Comparison of ENCODE assay signal across 20 cellular contexts in the genomic region with DNA sequence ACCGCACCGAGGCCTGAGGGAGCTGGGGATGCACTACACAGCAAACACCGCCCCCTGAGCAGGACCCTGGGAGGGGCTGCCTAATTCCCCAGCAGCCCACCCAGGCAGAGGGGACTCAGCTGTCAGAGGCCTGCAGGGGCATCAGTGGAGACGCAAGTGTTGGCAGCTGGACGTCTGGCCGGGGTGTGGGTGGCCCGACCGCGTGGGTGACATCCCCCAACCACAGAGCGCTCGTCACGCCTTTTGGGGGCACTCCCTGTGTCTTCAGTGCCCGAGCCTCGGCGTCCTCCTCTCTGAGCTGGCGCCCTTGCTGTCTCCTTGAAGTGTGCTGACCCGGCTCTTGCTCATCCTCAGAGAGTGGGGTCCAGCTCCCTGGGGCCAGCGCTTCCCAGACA.
"Had no signal": no experiment of that assay in that cellular context is flagged by ENCODE, and none has a peak within 500 bp of the region (broad histone marks: within the 10 kb centered on the region; RNA-seq: fewer than 3 reads in every experiment).

No MANE protein-coding gene starts in this region.

- H3K36me3 ChIP-seq: adrenal gland, left lung, ovary, right lobe of liver, thyroid gland had no signal

- H3K4me3 Mint-ChIP-seq: activated CD4-positive, alpha-beta memory T cell treated with anti-CD3 and anti-CD28 coated beads for 36 hours; activated CD4-positive, alpha-beta T cell treated with anti-CD3 and anti-CD28 coated beads for 36 hours; activated T-cell treated with anti-CD3 and anti-CD28 coated beads, Interleukin-2, amount 50 U/mL, for 72 hours; effector memory CD8-positive, alpha-beta T cell; stimulated activated naive B cell treated with anti-CD40 and anti-IgM and Interleukin-4, amounts not matched to agents 10 μg/mL and 1 μg/mL and 100 μg/mL, for 72 hours had no signal

- H3K4me1 Mint-ChIP-seq: activated CD4-positive, alpha-beta T cell treated with anti-CD3 and anti-CD28 coated beads for 36 hours had no signal

- H3K27me3 ChIP-seq: ovary, right lobe of liver, thyroid gland had no signal

- ATAC-seq: activated CD4-positive, alpha-beta T cell treated with anti-CD3 and anti-CD28 coated beads for 36 hours; activated T-cell treated with anti-CD3 and anti-CD28 coated beads, Interleukin-2, amount 50 U/mL, for 72 hours; effector memory CD8-positive, alpha-beta T cell; left lung; psoas muscle; stimulated activated naive B cell treated with anti-CD40 and anti-IgM and Interleukin-4, amounts not matched to agents 10 μg/mL and 1 μg/mL and 100 μg/mL, for 72 hours had no signal

- H3K27ac ChIP-seq: adrenal gland, left lung, ovary, psoas muscle, right lobe of liver, thyroid gland had no signal

- H3K9me3 ChIP-seq: adrenal gland, left lung, ovary, psoas muscle, right lobe of liver, thyroid gland had no signal

- H3K9me3 Mint-ChIP-seq: activated CD4-positive, alpha-beta memory T cell treated with anti-CD3 and anti-CD28 coated beads for 36 hours; activated naive CD4-positive, alpha-beta T cell treated with anti-CD3 and anti-CD28 coated beads, Interleukin-2, amount 50 U/mL, for 72 hours; activated T-cell treated with anti-CD3 and anti-CD28 coated beads, Interleukin-2, amount 50 U/mL, for 72 hours; effector memory CD8-positive, alpha-beta T cell; stimulated activated naive B cell treated with anti-CD40 and anti-IgM and Interleukin-4, amounts not matched to agents 10 μg/mL and 1 μg/mL and 100 μg/mL, for 72 hours had no signal

- H3K4me3 ChIP-seq: adrenal gland, left lung, ovary, psoas muscle, right lobe of liver, thyroid gland had no signal

- H3K36me3 Mint-ChIP-seq: activated CD4-positive, alpha-beta memory T cell treated with anti-CD3 and anti-CD28 coated beads for 36 hours; activated naive CD4-positive, alpha-beta T cell treated with anti-CD3 and anti-CD28 coated beads, Interleukin-2, amount 50 U/mL, for 72 hours; stimulated activated naive B cell treated with anti-CD40 and anti-IgM and Interleukin-4, amounts not matched to agents 10 μg/mL and 1 μg/mL and 100 μg/mL, for 72 hours had no signal

- DNase-seq: activated CD4-positive, alpha-beta memory T cell treated with anti-CD3 and anti-CD28 coated beads for 36 hours; activated CD4-positive, alpha-beta T cell treated with anti-CD3 and anti-CD28 coated beads for 36 hours; activated gamma-delta T cell treated with Interleukin-2 at 50 U/mL for 16 hours; activated T-cell treated with anti-CD3 and anti-CD28 coated beads, Interleukin-2, amount 50 U/mL, for 72 hours; cerebellar nuclear complex; dermis blood vessel endothelial cell; effector memory CD8-positive, alpha-beta T cell; glutamatergic neuron; hypothalamus; islet precursor cell; left lung; ovary; psoas muscle; right lobe of liver; stimulated activated CD4-positive, alpha-beta T cell treated with anti-CD3 and anti-CD28 coated beads, Interleukin-4, amount 100 ng/mL, for 4 hours; stimulated activated naive B cell treated with anti-CD40 and anti-IgM and Interleukin-4, amounts not matched to agents 10 μg/mL and 1 μg/mL and 100 μg/mL, for 72 hours; SW 1271; thyroid gland had no signal

- H3K27ac Mint-ChIP-seq: activated CD4-positive, alpha-beta memory T cell treated with anti-CD3 and anti-CD28 coated beads for 36 hours; activated CD4-positive, alpha-beta T cell treated with anti-CD3 and anti-CD28 coated beads for 36 hours; activated naive CD4-positive, alpha-beta T cell treated with anti-CD3 and anti-CD28 coated beads, Interleukin-2, amount 50 U/mL, for 72 hours; activated T-cell treated with anti-CD3 and anti-CD28 coated beads, Interleukin-2, amount 50 U/mL, for 72 hours; effector memory CD8-positive, alpha-beta T cell; stimulated activated naive B cell treated with anti-CD40 and anti-IgM and Interleukin-4, amounts not matched to agents 10 μg/mL and 1 μg/mL and 100 μg/mL, for 72 hours had no signal
